17 cellular contexts compared by ENCODE assay signal in the genomic region with DNA sequence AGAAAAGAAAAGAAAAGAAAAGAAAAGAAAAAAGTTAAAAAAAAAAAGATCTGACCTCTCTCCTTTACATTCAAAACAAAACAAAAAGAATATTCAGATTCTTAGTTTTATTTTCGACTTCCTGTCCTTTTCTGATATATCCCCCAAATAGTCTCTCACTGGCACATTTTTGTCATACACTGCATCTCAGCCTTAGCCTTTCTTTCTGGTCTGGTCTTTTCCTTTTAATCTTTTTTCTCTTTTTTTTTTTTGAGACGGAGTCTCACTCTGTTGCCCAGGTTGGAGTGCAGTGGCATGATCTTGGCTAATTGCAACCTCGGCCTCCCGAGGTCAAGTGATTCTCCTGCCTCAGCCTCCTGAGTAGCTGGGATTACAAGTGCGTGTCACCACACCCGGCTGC. TPM values are rescaled to one million over a fixed set of nuclear protein-coding genes. Genes with fewer than 3 reads are reported as not detected.
A peak's percentile ranks its signal among the peaks of the same experiment; 100 is the strongest.
DNase-seq lines count a peak whose midpoint lies in the region; ATAC-seq, FAIRE-seq and TF ChIP-seq lines count a peak whose summit lies in the region.
"Had no signal": no experiment of that assay in that cellular context is flagged by ENCODE, and none has a peak within 500 bp of the region (broad histone marks: within the 10 kb centered on the region; RNA-seq: fewer than 3 reads in every experiment).

No MANE protein-coding gene starts in this region.

- peaks cover 31% of the 10 kb centered on the region for H3K4me1 ChIP-seq in psoas muscle

- FAIRE-seq in GM19239 (lab: Jason Lieb, UNC) = no peak
- FAIRE-seq: bronchial epithelial cell had no signal

- peak overlapping the region; percentile 95 for H3K27ac ChIP-seq in psoas muscle

- H3K9me3 Mint-ChIP-seq in T-helper 1 cell treated with Interleukin-12 subunit alpha and Interleukin-12 subunit beta and Interleukin-4 antibody, amounts not matched to agents 30 μg/mL and 1 μg/mL, for 36 hours = no peaks in the 10 kb centered on the region
- H3K9me3 Mint-ChIP-seq in activated B cell treated with CpG ODN at 0.5 μM for 24 hours = peaks cover 3% of the 10 kb centered on the region
- H3K9me3 Mint-ChIP-seq: CD8-positive, alpha-beta T cell had no signal

- POLR2A ChIA-PET in activated B cell treated with CpG ODN at 0.5 μM for 24 hours (lab: Charles Lee) = no interaction called here

- H3K27me3 ChIP-seq in psoas muscle (ENCODE audit: insufficient read depth in 3 of 3, low read length in 2 of 3) = peaks cover 0 to 4% (median 0%) of the 10 kb centered on the region in 3 donors

- ATAC-seq in GM18867 (IDR thresholded peaks at IDR 0.05; ENCODE audit: unreplicated experiment) (peak; percentile 26), activated B cell treated with CpG ODN at 0.5 μM for 24 hours (ENCODE audit: low read depth) (no peak), psoas muscle (no peak)
- ATAC-seq: CD8-positive, alpha-beta T cell; HCT116 had no signal

- peak overlapping the region; percentile 18 for H3K27ac Mint-ChIP-seq in T-helper 1 cell treated with Interleukin-12 subunit alpha and Interleukin-12 subunit beta and Interleukin-4 antibody, amounts not matched to agents 30 μg/mL and 1 μg/mL, for 36 hours
- H3K27ac Mint-ChIP-seq in activated B cell treated with CpG ODN at 0.5 μM for 24 hours = peak overlapping the region; percentile 44
- H3K27ac Mint-ChIP-seq: activated naive CD8-positive, alpha-beta T cell had no signal

- H3K36me3 ChIP-seq in psoas muscle (ENCODE audit: insufficient read depth in 1 of 2, low read depth in 1 of 2) = no peaks in the 10 kb centered on the region
- H3K36me3 ChIP-seq: prostate gland had no signal

- CTCF ChIA-PET in activated B cell treated with CpG ODN at 0.5 μM for 24 hours (lab: Charles Lee) = no interaction called here

- H3K27me3 Mint-ChIP-seq in T-helper 1 cell treated with Interleukin-12 subunit alpha and Interleukin-12 subunit beta and Interleukin-4 antibody, amounts not matched to agents 30 μg/mL and 1 μg/mL, for 36 hours (ENCODE audit: low read depth) = peaks cover 16% of the 10 kb centered on the region
- H3K27me3 Mint-ChIP-seq in activated B cell treated with CpG ODN at 0.5 μM for 24 hours = no peaks in the 10 kb centered on the region

- H3K4me3 Mint-ChIP-seq in T-helper 1 cell treated with Interleukin-12 subunit alpha and Interleukin-12 subunit beta and Interleukin-4 antibody, amounts not matched to agents 30 μg/mL and 1 μg/mL, for 36 hours = no peak overlapping the region
- peak overlapping the region; percentile 25 for H3K4me3 Mint-ChIP-seq in activated B cell treated with CpG ODN at 0.5 μM for 24 hours

- TF ChIP-seq CTCF in activated B cell treated with CpG ODN at 0.5 μM for 24 hours (IDR thresholded peaks at IDR 0.05) (no peak), psoas muscle (IDR thresholded peaks at IDR 0.05) (no peak)

- peaks cover 25% of the 10 kb centered on the region for H3K4me1 Mint-ChIP-seq in T-helper 1 cell treated with Interleukin-12 subunit alpha and Interleukin-12 subunit beta and Interleukin-4 antibody, amounts not matched to agents 30 μg/mL and 1 μg/mL, for 36 hours (ENCODE audit: low read depth)
- peaks cover 53% of the 10 kb centered on the region for H3K4me1 Mint-ChIP-seq in activated B cell treated with CpG ODN at 0.5 μM for 24 hours

- DNase-seq in T-helper 1 cell (no peak), activated B cell treated with CpG ODN at 0.5 μM for 24 hours (no peak), psoas muscle (no peak), GM19239 (ENCODE audit: insufficient read length, low spot score) (no peak)
- DNase-seq in activated CD4-positive, CD25-positive, alpha-beta regulatory T cell treated with anti-CD3 and anti-CD28 coated beads, Interleukin-2, amount 50 U/mL, for 72 hours = no peak
- DNase-seq in stimulated activated CD8-positive, alpha-beta memory T cell treated with anti-CD3 and anti-CD28 coated beads, Interleukin-4, amount 100 ng/mL, for 48 hours = no peak
- DNase-seq: CD8-positive, alpha-beta T cell; NCI-H1048; NCI-H2171 treated with DMSO at 0.1 percent for 48 hours; SHP77 treated with DMSO at 0.1 percent for 48 hours; stimulated activated CD4-positive, alpha-beta T cell treated with anti-CD3 and anti-CD28 coated beads, Interleukin-12 subunit alpha, Interleukin-12 subunit beta, amount 100 ng/mL, for 4 hours had no signal

- H3K4me3 ChIP-seq in psoas muscle = no peak overlapping the region
- H3K4me3 ChIP-seq: prostate gland had no signal

- 82 to 88% (median 87%) methylated on average over 6 of the region's 6 CpGs for WGBS in psoas muscle, 3 donors

- no peaks in the 10 kb centered on the region for H3K36me3 Mint-ChIP-seq in T-helper 1 cell treated with Interleukin-12 subunit alpha and Interleukin-12 subunit beta and Interleukin-4 antibody, amounts not matched to agents 30 μg/mL and 1 μg/mL, for 36 hours (ENCODE audit: low read depth)
- H3K36me3 Mint-ChIP-seq in activated B cell treated with CpG ODN at 0.5 μM for 24 hours (ENCODE audit: low read depth) = peaks cover 12% of the 10 kb centered on the region
- H3K36me3 Mint-ChIP-seq: activated naive CD8-positive, alpha-beta T cell had no signal

- intact Hi-C loops in activated B cell treated with CpG ODN at 0.5 μM for 24 hours (cut with micrococcal nuclease) (no loop called here), psoas muscle (cut with DNase I) (loop anchor here (5.0 kb wide), 2 partner anchors 51 to 131 kb away; partner anchors contain the start of gene RMC1 (in 2 of the 2))

- no peaks in the 10 kb centered on the region for H3K9me3 ChIP-seq in psoas muscle
- H3K9me3 ChIP-seq: prostate gland had no signal

RNA-seq across cellular contexts. Expression of gene RIOK3, which starts 1.6 kb away (rescaled TPM):
- total RNA-seq in activated B cell treated with CpG ODN at 0.5 μM for 24 hours = 90.4 and 92.4 TPM in 2 replicates
- total RNA-seq in psoas muscle = 100 to 1,000 TPM in 1 of 4 donors, 10 to 100 TPM in 3; 78.6 to 116 (median 89.1) TPM
- 10 to 100 TPM; 59.6 to 89.9 (median 87.9) TPM for polyA plus RNA-seq in psoas muscle

RNA-seq across cellular contexts. Expression of gene RMC1, which starts 51.8 kb away (rescaled TPM):
- 58.4 and 71.2 TPM in 2 replicates for total RNA-seq in activated B cell treated with CpG ODN at 0.5 μM for 24 hours
- total RNA-seq in psoas muscle = 10 to 100 TPM; 13.8 to 20.1 (median 16.4) TPM
- 10 to 100 TPM; 19.3 to 33.9 (median 20.1) TPM for polyA plus RNA-seq in psoas muscle
